Comparison of ENCODE assay signal across 2 cellular contexts in the genomic region with DNA sequence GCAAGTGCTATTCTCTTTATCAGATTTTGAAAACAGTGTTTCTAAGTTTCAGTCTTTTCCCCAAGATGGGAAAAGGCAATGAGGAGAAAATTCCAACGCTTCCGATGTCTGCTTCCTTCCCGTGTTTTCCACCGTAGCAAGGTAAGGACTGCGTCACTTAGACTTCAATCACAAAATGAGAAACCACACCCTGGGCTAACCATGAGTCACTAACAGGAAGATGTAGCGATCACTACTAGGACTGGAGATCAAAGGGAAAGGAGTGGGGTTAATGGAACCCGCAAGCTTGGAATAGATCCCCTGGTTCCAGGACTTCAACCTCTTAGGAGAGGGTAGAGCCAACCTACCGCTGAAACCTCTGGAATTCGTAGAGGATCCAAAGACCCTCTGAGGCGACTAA.
TF ChIP-seq lines count a peak whose summit lies in the region.

No MANE protein-coding gene starts in this region.

TF ChIP-seq in GM23338, 12 proteins besides CTCF, POLR2A, EP300 and RAD21 (continued from another document):
- TF ChIP-seq POLR2AphosphoS5 (IDR thresholded peaks at IDR 0.05; ENCODE audit: low read depth) (no peak), ZNF114 (CRISPR knock-in tag; IDR thresholded peaks at IDR 0.05) (no peak), CREB1 (CRISPR knock-in tag; IDR thresholded peaks at IDR 0.05; ENCODE audit: low read depth) (no peak), JUNB (IDR thresholded peaks at IDR 0.05; ENCODE audit: unreplicated experiment) (no peak), ZNF331 (CRISPR knock-in tag; IDR thresholded peaks at IDR 0.05; ENCODE audit: low read depth) (no peak)
- TF ChIP-seq, protein P1, sequence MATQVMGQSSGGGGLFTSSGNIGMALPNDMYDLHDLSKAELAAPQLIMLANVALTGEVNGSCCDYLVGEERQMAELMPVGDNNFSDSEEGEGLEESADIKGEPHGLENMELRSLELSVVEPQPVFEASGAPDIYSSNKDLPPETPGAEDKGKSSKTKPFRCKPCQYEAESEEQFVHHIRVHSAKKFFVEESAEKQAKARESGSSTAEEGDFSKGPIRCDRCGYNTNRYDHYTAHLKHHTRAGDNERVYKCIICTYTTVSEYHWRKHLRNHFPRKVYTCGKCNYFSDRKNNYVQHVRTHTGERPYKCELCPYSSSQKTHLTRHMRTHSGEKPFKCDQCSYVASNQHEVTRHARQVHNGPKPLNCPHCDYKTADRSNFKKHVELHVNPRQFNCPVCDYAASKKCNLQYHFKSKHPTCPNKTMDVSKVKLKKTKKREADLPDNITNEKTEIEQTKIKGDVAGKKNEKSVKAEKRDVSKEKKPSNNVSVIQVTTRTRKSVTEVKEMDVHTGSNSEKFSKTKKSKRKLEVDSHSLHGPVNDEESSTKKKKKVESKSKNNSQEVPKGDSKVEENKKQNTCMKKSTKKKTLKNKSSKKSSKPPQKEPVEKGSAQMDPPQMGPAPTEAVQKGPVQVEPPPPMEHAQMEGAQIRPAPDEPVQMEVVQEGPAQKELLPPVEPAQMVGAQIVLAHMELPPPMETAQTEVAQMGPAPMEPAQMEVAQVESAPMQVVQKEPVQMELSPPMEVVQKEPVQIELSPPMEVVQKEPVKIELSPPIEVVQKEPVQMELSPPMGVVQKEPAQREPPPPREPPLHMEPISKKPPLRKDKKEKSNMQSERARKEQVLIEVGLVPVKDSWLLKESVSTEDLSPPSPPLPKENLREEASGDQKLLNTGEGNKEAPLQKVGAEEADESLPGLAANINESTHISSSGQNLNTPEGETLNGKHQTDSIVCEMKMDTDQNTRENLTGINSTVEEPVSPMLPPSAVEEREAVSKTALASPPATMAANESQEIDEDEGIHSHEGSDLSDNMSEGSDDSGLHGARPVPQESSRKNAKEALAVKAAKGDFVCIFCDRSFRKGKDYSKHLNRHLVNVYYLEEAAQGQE (IDR thresholded peaks at IDR 0.05; ENCODE audit: unreplicated experiment), result no peak
- TF ChIP-seq, protein P2, sequence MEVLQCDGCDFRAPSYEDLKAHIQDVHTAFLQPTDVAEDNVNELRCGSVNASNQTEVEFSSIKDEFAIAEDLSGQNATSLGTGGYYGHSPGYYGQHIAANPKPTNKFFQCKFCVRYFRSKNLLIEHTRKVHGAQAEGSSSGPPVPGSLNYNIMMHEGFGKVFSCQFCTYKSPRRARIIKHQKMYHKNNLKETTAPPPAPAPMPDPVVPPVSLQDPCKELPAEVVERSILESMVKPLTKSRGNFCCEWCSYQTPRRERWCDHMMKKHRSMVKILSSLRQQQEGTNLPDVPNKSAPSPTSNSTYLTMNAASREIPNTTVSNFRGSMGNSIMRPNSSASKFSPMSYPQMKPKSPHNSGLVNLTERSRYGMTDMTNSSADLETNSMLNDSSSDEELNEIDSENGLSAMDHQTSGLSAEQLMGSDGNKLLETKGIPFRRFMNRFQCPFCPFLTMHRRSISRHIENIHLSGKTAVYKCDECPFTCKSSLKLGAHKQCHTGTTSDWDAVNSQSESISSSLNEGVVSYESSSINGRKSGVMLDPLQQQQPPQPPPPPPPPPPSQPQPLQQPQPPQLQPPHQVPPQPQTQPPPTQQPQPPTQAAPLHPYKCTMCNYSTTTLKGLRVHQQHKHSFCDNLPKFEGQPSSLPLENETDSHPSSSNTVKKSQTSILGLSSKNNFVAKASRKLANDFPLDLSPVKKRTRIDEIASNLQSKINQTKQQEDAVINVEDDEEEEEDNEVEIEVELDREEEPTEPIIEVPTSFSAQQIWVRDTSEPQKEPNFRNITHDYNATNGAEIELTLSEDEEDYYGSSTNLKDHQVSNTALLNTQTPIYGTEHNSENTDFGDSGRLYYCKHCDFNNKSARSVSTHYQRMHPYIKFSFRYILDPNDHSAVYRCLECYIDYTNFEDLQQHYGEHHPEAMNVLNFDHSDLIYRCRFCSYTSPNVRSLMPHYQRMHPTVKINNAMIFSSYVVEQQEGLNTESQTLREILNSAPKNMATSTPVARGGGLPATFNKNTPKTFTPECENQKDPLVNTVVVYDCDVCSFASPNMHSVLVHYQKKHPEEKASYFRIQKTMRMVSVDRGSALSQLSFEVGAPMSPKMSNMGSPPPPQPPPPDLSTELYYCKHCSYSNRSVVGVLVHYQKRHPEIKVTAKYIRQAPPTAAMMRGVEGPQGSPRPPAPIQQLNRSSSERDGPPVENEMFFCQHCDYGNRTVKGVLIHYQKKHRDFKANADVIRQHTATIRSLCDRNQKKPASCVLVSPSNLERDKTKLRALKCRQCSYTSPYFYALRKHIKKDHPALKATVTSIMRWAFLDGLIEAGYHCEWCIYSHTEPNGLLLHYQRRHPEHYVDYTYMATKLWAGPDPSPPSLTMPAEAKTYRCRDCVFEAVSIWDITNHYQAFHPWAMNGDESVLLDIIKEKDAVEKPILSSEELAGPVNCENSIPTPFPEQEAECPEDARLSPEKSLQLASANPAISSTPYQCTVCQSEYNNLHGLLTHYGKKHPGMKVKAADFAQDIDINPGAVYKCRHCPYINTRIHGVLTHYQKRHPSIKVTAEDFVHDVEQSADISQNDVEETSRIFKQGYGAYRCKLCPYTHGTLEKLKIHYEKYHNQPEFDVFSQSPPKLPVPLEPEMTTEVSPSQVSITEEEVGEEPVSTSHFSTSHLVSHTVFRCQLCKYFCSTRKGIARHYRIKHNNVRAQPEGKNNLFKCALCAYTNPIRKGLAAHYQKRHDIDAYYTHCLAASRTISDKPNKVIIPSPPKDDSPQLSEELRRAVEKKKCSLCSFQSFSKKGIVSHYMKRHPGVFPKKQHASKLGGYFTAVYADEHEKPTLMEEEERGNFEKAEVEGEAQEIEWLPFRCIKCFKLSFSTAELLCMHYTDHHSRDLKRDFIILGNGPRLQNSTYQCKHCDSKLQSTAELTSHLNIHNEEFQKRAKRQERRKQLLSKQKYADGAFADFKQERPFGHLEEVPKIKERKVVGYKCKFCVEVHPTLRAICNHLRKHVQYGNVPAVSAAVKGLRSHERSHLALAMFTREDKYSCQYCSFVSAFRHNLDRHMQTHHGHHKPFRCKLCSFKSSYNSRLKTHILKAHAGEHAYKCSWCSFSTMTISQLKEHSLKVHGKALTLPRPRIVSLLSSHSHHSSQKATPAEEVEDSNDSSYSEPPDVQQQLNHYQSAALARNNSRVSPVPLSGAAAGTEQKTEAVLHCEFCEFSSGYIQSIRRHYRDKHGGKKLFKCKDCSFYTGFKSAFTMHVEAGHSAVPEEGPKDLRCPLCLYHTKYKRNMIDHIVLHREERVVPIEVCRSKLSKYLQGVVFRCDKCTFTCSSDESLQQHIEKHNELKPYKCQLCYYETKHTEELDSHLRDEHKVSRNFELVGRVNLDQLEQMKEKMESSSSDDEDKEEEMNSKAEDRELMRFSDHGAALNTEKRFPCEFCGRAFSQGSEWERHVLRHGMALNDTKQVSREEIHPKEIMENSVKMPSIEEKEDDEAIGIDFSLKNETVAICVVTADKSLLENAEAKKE (CRISPR knock-in tag; IDR thresholded peaks at IDR 0.05), result no peak

TF ChIP-seq in H1, 55 proteins besides CTCF, POLR2A, EP300 and RAD21 (continued from another document):
- TF ChIP-seq EGR1 (IDR thresholded peaks at IDR 0.05; ENCODE audit: borderline replicate concordance, low read depth, low read length) (no peak), PHF8 (conservative IDR thresholded peaks at IDR 0.05; ENCODE audit: low read depth, low read length) (no peak), HDAC6 (IDR thresholded peaks at IDR 0.05; ENCODE audit: low read depth, low read length) (no peak), TEAD4 (IDR thresholded peaks at IDR 0.05; ENCODE audit: low read depth, low read length) (no peak), SP1 (IDR thresholded peaks at IDR 0.05; ENCODE audit: low read depth, low read length) (no peak), POU5F1 (IDR thresholded peaks at IDR 0.05; ENCODE audit: low read depth, low read length) (no peak), KDM5A (IDR thresholded peaks at IDR 0.05; ENCODE audit: low read length) (no peak), SP4 (IDR thresholded peaks at IDR 0.05; ENCODE audit: low read length) (no peak), TAF7 (optimal IDR thresholded peaks at IDR 0.05; ENCODE audit: borderline replicate concordance, low read depth, low read length) (no peak), ZNF274 (IDR thresholded peaks at IDR 0.05; ENCODE audit: borderline replicate concordance, extremely low read depth, low read length) (no peak), FOSL1 (IDR thresholded peaks at IDR 0.05; ENCODE audit: insufficient read depth, low read depth, low read length) (no peak), SIX5 (IDR thresholded peaks at IDR 0.05; ENCODE audit: low read depth, low read length) (no peak), SIRT6 (IDR thresholded peaks at IDR 0.05; ENCODE audit: low read length) (no peak), MAFK (IDR thresholded peaks at IDR 0.05; ENCODE audit: low read depth, low read length) (no peak)
- TF ChIP-seq, protein P3, sequence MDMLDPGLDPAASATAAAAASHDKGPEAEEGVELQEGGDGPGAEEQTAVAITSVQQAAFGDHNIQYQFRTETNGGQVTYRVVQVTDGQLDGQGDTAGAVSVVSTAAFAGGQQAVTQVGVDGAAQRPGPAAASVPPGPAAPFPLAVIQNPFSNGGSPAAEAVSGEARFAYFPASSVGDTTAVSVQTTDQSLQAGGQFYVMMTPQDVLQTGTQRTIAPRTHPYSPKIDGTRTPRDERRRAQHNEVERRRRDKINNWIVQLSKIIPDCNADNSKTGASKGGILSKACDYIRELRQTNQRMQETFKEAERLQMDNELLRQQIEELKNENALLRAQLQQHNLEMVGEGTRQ (IDR thresholded peaks at IDR 0.05; ENCODE audit: low read length), result no peak
